26 cellular contexts compared by ENCODE assay signal in genomic region chr17:50429793-50430192, GRCh38. TPM values are rescaled to one million over a fixed set of nuclear protein-coding genes. Genes with fewer than 3 reads are reported as not detected.
DNase-seq lines count a peak whose midpoint lies in the region; ATAC-seq, FAIRE-seq and TF ChIP-seq lines count a peak whose summit lies in the region.
"Had no signal": no experiment of that assay in that cellular context is flagged by ENCODE, and none has a peak within 500 bp of the region (broad histone marks: within the 10 kb centered on the region; RNA-seq: fewer than 3 reads in every experiment).

No MANE protein-coding gene starts in this region.

- H3K9ac ChIP-seq in HepG2 (ENCODE audit: insufficient read depth, low read depth, low read length): peak overlapping the region; percentile 84; the same call in 1 of the 2 replicates
- H3K9ac ChIP-seq in skeletal muscle tissue (ENCODE audit: low read depth in 1 of 3, low read length in 3 of 3): peak overlapping the region in 2 of 3 donors; percentile 33 to 62
- no peak overlapping the region for H3K9ac ChIP-seq in mesendoderm (ENCODE audit: low read length)

- no peak overlapping the region for H3K4me3 Mint-ChIP-seq in Caco-2 (ENCODE audit: unreplicated experiment)
- H3K4me3 Mint-ChIP-seq: CD14-positive monocyte had no signal

- no peaks in the 10 kb centered on the region for H3K27me3 ChIP-seq in Caco-2 (replicated peaks; ENCODE audit: control insufficient read depth, insufficient read depth, low read length)
- H3K27me3 ChIP-seq in adrenal gland: no peaks in the 10 kb centered on the region
- H3K27me3 ChIP-seq in HepG2 (ENCODE audit: control insufficient read depth in 1 of 2, insufficient read depth in 2 of 2, low read length in 2 of 2): no peaks in the 10 kb centered on the region; a peak in 1 of 5 replicates
- no peaks in the 10 kb centered on the region for H3K27me3 ChIP-seq in skeletal muscle tissue (ENCODE audit: control insufficient read depth in 3 of 3, insufficient read depth in 3 of 3, low read length in 3 of 3)
- no peaks in the 10 kb centered on the region for H3K27me3 ChIP-seq in mesendoderm (ENCODE audit: insufficient read depth, low read length, poor library complexity)
- H3K27me3 ChIP-seq in tibial nerve: no peaks in the 10 kb centered on the region
- H3K27me3 ChIP-seq: heart right ventricle had no signal

- H3K4me1 ChIP-seq in Caco-2 (peaks cover 58% of the 10 kb centered on the region), adrenal gland (replicated peaks in 1 of 2) (peaks cover 31 to 48% of the 10 kb centered on the region in 2 donors), HepG2 (ENCODE audit: insufficient read depth, low read length) (peaks cover 72% of the 10 kb centered on the region), skeletal muscle tissue (ENCODE audit: control insufficient read depth in 3 of 3, insufficient read depth in 3 of 3, low read length in 3 of 3) (peaks cover 64 to 74% (median 67%) of the 10 kb centered on the region in 3 donors), mesendoderm (ENCODE audit: control insufficient read depth, low read depth, low read length) (peaks cover 9% of the 10 kb centered on the region), tibial nerve (peaks cover 0 to 35% (median 22%) of the 10 kb centered on the region in 4 donors)

- H2BK120ac ChIP-seq in mesendoderm (ENCODE audit: low read depth, low read length): no peak overlapping the region

- H3K79me2 ChIP-seq in HepG2 (ENCODE audit: insufficient read depth, low read length): peaks cover 38% of the 10 kb centered on the region
- H3K79me2 ChIP-seq in mesendoderm (ENCODE audit: control insufficient read depth, insufficient read depth, low read length): no peaks in the 10 kb centered on the region

- WGBS in adrenal gland, 4 donors: 93 to 97% (median 94%) methylated on average over 4 of the region's 4 CpGs
- whole genome bisulfite sequencing in HepG2 (ENCODE audit: low lambda C conversion rate): 86% methylated on average over 4 of the region's 4 CpGs
- WGBS in mesendoderm (ENCODE audit: extremely low coverage, insufficient coverage, low lambda C conversion rate): no CpG with 5 or more reads among the region's 4 CpGs
- 98% methylated on average over 4 of the region's 4 CpGs for WGBS in tibial nerve, 2 donors

- POLR2A ChIA-PET in Caco-2 (lab: Charles Lee): no interaction called here
- POLR2A ChIA-PET in HepG2 (lab: Yijun Ruan, JAX): interaction anchor here (1.2 to 5.6 kb wide), 10 partner anchors 9 to 666 kb away, joined by 3 to 99 read pairs (median 6); partner anchors contain the start of genes FAM117A and LRRC59

- no peak overlapping the region for H2BK15ac ChIP-seq in mesendoderm (replicated peaks; ENCODE audit: low read depth)

- H3K36me3 ChIP-seq in Caco-2 (ENCODE audit: control insufficient read depth, insufficient read depth, low read length) (no peaks in the 10 kb centered on the region), adrenal gland (replicated peaks in 1 of 2) (peaks cover 0 to 2% of the 10 kb centered on the region in 2 donors), HepG2 (replicated peaks in 1 of 2; ENCODE audit: control insufficient read depth in 1 of 2, insufficient read depth in 2 of 2, low read length in 2 of 2) (peaks cover 0 to 4% of the 10 kb centered on the region in 2 experiments; a peak in 1 of 5 replicates), skeletal muscle tissue (ENCODE audit: control insufficient read depth in 3 of 3, insufficient read depth in 3 of 3, low read length in 3 of 3) (peaks cover 0 to 4% (median 1%) of the 10 kb centered on the region in 3 donors), mesendoderm (ENCODE audit: control insufficient read depth, insufficient read depth, low read length) (no peaks in the 10 kb centered on the region), tibial nerve (peaks cover 0 to 8% (median 0%) of the 10 kb centered on the region in 3 donors)

- peaks cover 43% of the 10 kb centered on the region for H3K4me1 Mint-ChIP-seq in Caco-2 (ENCODE audit: low read depth, unreplicated experiment)

- TF ChIP-seq EP300 in HepG2 (IDR thresholded peaks at IDR 0.05; ENCODE audit: low read depth in 2 of 2, low read length in 2 of 2) (no peak), HepG2 (CRISPR knock-in tag; IDR thresholded peaks at IDR 0.05; ENCODE audit: borderline replicate concordance) (no peak), tibial nerve (IDR thresholded peaks at IDR 0.05) (no peak)

- FAIRE-seq in HepG2 (lab: Jason Lieb, UNC): no peak
- FAIRE-seq: TTC549, urothelium cell line had no signal

- ATAC-seq in HepG2: no peak
- ATAC-seq: heart right ventricle, left cardiac atrium had no signal

- no peak overlapping the region for H2BK5ac ChIP-seq in mesendoderm (ENCODE audit: low read length)

- H3K27ac Mint-ChIP-seq in Caco-2 (ENCODE audit: unreplicated experiment): peak overlapping the region; percentile 71

- H3K23ac ChIP-seq in mesendoderm (ENCODE audit: low read length): no peak overlapping the region

- H3K9me3 Mint-ChIP-seq in Caco-2 (ENCODE audit: unreplicated experiment): no peaks in the 10 kb centered on the region
- H3K9me3 Mint-ChIP-seq: CD14-positive monocyte had no signal

- no peaks in the 10 kb centered on the region for H3K27me3 Mint-ChIP-seq in Caco-2 (ENCODE audit: insufficient read depth, unreplicated experiment)

- no peak for TF ChIP-seq POLR2A in adrenal gland (IDR thresholded peaks at IDR 0.05)
- TF ChIP-seq POLR2A in HepG2 (IDR thresholded peaks at IDR 0.05; ENCODE audit: insufficient read depth in 1 of 2, low read depth in 2 of 2, low read length in 2 of 2): no peak
- no peak for TF ChIP-seq POLR2A in tibial nerve (IDR thresholded peaks at IDR 0.05)

- no peaks in the 10 kb centered on the region for H3K79me1 ChIP-seq in mesendoderm (ENCODE audit: low read length)

- no peak for TF ChIP-seq RAD21 in HepG2 (CRISPR knock-in tag; IDR thresholded peaks at IDR 0.05)

- CTCF ChIA-PET in Caco-2 (lab: Charles Lee) (interaction anchor here (1.0 to 4.9 kb wide), 5 partner anchors 32 to 71 kb away, joined by 3 to 39 read pairs (median 4); partner anchors contain the start of genes LRRC59 and RSAD1), HepG2 (lab: Yijun Ruan, JAX; ENCODE audit: low intra/inter-chr PET ratio, low total read pairs) (interaction anchor here (4.1 kb wide), 1 partner anchor 49 kb away, joined by 20 read pairs; the partner anchor contains the start of gene RSAD1)

- H3K27ac ChIP-seq in adrenal gland (peak overlapping the region in 3 of 5 donors; percentile 75 to 88 (median 76)), HepG2 (ENCODE audit: extremely low read length, insufficient read depth, low read length) (peak overlapping the region; percentile 83), skeletal muscle tissue (ENCODE audit: low read depth, low read length) (peak overlapping the region; percentile 75), mesendoderm (ENCODE audit: low read depth, low read length) (no peak overlapping the region), tibial nerve (no peak overlapping the region)
- H3K27ac ChIP-seq: heart right ventricle had no signal

- intact Hi-C loops in Caco-2 (cut with micrococcal nuclease; ENCODE audit: unreplicated experiment): no loop called here
- intact Hi-C loops in adrenal gland (cut with DNase I): no loop called here
- intact Hi-C loops in HepG2 (cut with micrococcal nuclease; ENCODE audit: unreplicated experiment): loop anchor here (1.0 kb wide), 1 partner anchor 47 kb away; no protein-coding TSS in a partner anchor

- in situ Hi-C loops in HepG2 (cut with HindIII; ENCODE audit: extremely low pct_ligation_motif_present, low pct_unique_long_range_greater_than_20kb): no loop called here

- H3K18ac ChIP-seq in mesendoderm (ENCODE audit: low read length): no peak overlapping the region

- DNase-seq in Caco-2 (peak in 1 of 2 experiments; percentile 38), adrenal gland (peak in 1 of 7 donors; percentile 10), HepG2 (ENCODE audit: low spot score) (no peak), mesendoderm (no peak), DMS53 (lab: John Stamatoyannopoulos, UW) (no peak), tibial nerve (ENCODE audit: low spot score in 2 of 2) (no peak)
- DNase-seq in activated T-cell treated with anti-CD3 and anti-CD28 coated beads, Interleukin-2, amount 50 U/mL, for 1 hour: no peak
- DNase-seq: 8988T; activated CD4-positive, alpha-beta T cell treated with anti-CD3 and anti-CD28 coated beads, Interleukin-2, amount 50 U/mL, for 4 hours; activated naive CD4-positive, alpha-beta T cell treated with Interleukin-2 at 50 U/mL for 16 hours; amygdala; DMS 273 treated with DMSO at 0.1 percent for 48 hours; GOT3; heart right ventricle; left cardiac atrium; NCI-H1105; NCI-H2029; NCI-H69; stimulated activated CD4-positive, alpha-beta T cell treated with anti-CD3 and anti-CD28 coated beads, Interleukin-2, amount 100 ng/mL, for 24 hours had no signal

- no peak overlapping the region for H2AK5ac ChIP-seq in mesendoderm (ENCODE audit: low read length)

- no peak overlapping the region for H3K4ac ChIP-seq in mesendoderm (ENCODE audit: low read depth, low read length)

- H3K4me3 ChIP-seq in Caco-2 (ENCODE audit: low read depth, low read length): no peak overlapping the region
- peak overlapping the region in 1 of 4 donors; percentile 2 for H3K4me3 ChIP-seq in adrenal gland
- H3K4me3 ChIP-seq in HepG2 (replicated peaks in 1 of 3; ENCODE audit: insufficient read depth in 1 of 3, low read depth in 2 of 3, low read length in 3 of 3): no peak overlapping the region
- no peak overlapping the region for H3K4me3 ChIP-seq in skeletal muscle tissue (ENCODE audit: low read length in 3 of 3)
- H3K4me3 ChIP-seq in mesendoderm (ENCODE audit: low read length): no peak overlapping the region
- H3K4me3 ChIP-seq in tibial nerve: no peak overlapping the region
- H3K4me3 ChIP-seq: heart right ventricle had no signal

- H3K9me3 ChIP-seq in Caco-2 (no peaks in the 10 kb centered on the region), adrenal gland (replicated peaks in 1 of 3) (no peaks in the 10 kb centered on the region), HepG2 (ENCODE audit: low read length) (no peaks in the 10 kb centered on the region), skeletal muscle tissue (ENCODE audit: control insufficient read depth in 3 of 3, low read length in 3 of 3) (no peaks in the 10 kb centered on the region), tibial nerve (no peaks in the 10 kb centered on the region)
- H3K9me3 ChIP-seq: heart right ventricle had no signal

- H3K56ac ChIP-seq in mesendoderm (ENCODE audit: low read length): no peak overlapping the region

- TF ChIP-seq CTCF in Caco-2 (IDR thresholded peaks at IDR 0.05; ENCODE audit: insufficient read depth in 1 of 2, low read depth in 1 of 2, low read length in 1 of 2, severe bottlenecking in 1 of 2, unreplicated experiment in 1 of 2): no peak
- TF ChIP-seq CTCF in adrenal gland (IDR thresholded peaks at IDR 0.05): no peak
- TF ChIP-seq CTCF in HepG2 (CRISPR knock-in tag; IDR thresholded peaks at IDR 0.05): no peak
- no peak for TF ChIP-seq CTCF in tibial nerve (IDR thresholded peaks at IDR 0.05)

- no peaks in the 10 kb centered on the region for H4K20me1 ChIP-seq in HepG2 (ENCODE audit: insufficient read depth, low read length)

- H4K8ac ChIP-seq in mesendoderm (ENCODE audit: low read depth, low read length): no peak overlapping the region

- no peak overlapping the region for H2AFZ ChIP-seq in HepG2 (ENCODE audit: low read length)

- H3K4me2 ChIP-seq in HepG2 (ENCODE audit: low read depth, low read length): peak overlapping the region; percentile 99
- no peak overlapping the region for H3K4me2 ChIP-seq in mesendoderm (ENCODE audit: low read length)

- peaks cover 27% of the 10 kb centered on the region for H3K36me3 Mint-ChIP-seq in Caco-2 (ENCODE audit: insufficient read depth, unreplicated experiment)

- BruUV-seq in Caco-2 (replicated peaks; lab: Mats Ljungman, UMichigan) (no TSS peak), HepG2 (replicated peaks; lab: Mats Ljungman, UMichigan) (no TSS peak)

- no peak overlapping the region for H4K5ac ChIP-seq in mesendoderm (ENCODE audit: low read length)

RNA-seq across cellular contexts. Expression of gene ACSF2, which starts 3.8 kb away (rescaled TPM):
- total RNA-seq in Caco-2 (2022) (135 and 161 TPM in 2 replicates), adrenal gland (100 to 1,000 TPM in 7 of 8 donors, 10 to 100 TPM in 1; 92.1 to 434 (median 196) TPM), HepG2 (2016; rRNA removed; fragmentation: Illumina TruSeq; extraction: Trizol) (32.0 and 87.3 TPM in 2 replicates), skeletal muscle tissue (51.1 TPM), tibial nerve (10 to 100 TPM; 20.5 to 69.3 (median 31.9) TPM)
- polyA plus RNA-seq in adrenal gland (100 to 1,000 TPM in 2 of 3 donors, 10 to 100 TPM in 1; 92.5 to 306 (median 253) TPM), HepG2 (2011; rRNA removed) (109 and 117 TPM in 2 replicates)
- 20.7 and 23.9 TPM in 2 replicates for total RNA-seq in HepG2 (2016; cell fraction: cytosol; rRNA removed; fragmentation: Illumina TruSeq; extraction: Trizol; ENCODE audit: low read depth)
- 26.9 and 94.3 TPM in 2 replicates for total RNA-seq in HepG2 (2016; cell fraction: insoluble cytoplasmic fraction; rRNA removed; fragmentation: Illumina TruSeq; extraction: Trizol)
- 19.8 and 21.0 TPM in 2 replicates for total RNA-seq in HepG2 (2016; cell fraction: membrane; rRNA removed; fragmentation: Illumina TruSeq; extraction: Trizol)
- 90.8 and 95.0 TPM in 2 replicates for total RNA-seq in HepG2 (2016; cell fraction: nucleus; rRNA removed; fragmentation: Illumina TruSeq; extraction: Trizol)
- polyA plus RNA-seq in HepG2 (2011; cell fraction: cytosol; rRNA removed): 68.6 and 80.4 TPM in 2 replicates
- polyA plus RNA-seq in HepG2 (2011; cell fraction: nucleus; rRNA removed): 334 and 438 TPM in 2 replicates
- 79.7 and 97.7 TPM in 2 replicates for polyA plus RNA-seq in HepG2 (2012)
- 8.6 and 9.0 TPM in 2 replicates for polyA plus RNA-seq in HepG2 (2016; cell fraction: cytosol; fragmentation: Illumina TruSeq; extraction: Trizol; ENCODE audit: low read depth)
- 26.3 and 30.3 TPM in 2 replicates for polyA plus RNA-seq in HepG2 (2016; cell fraction: insoluble cytoplasmic fraction; fragmentation: Illumina TruSeq; extraction: Trizol; ENCODE audit: low read depth)
- 13.4 and 14.3 TPM in 2 replicates for polyA plus RNA-seq in HepG2 (2016; cell fraction: membrane; fragmentation: Illumina TruSeq; extraction: Trizol; ENCODE audit: low read depth)
- 198 and 222 TPM in 2 replicates for polyA plus RNA-seq in HepG2 (2016; cell fraction: nucleus; fragmentation: Illumina TruSeq; extraction: Trizol; ENCODE audit: insufficient read depth, low read depth)
- 87.1 and 260 TPM in 2 replicates for polyA minus RNA-seq in HepG2 (2011; rRNA and poly(A)+ RNA removed; ENCODE audit: low replicate concordance)
- polyA minus RNA-seq in HepG2 (2011; cell fraction: cytosol; rRNA and poly(A)+ RNA removed): 32.1 and 36.7 TPM in 2 replicates
- polyA minus RNA-seq in HepG2 (2011; cell fraction: nucleus; rRNA and poly(A)+ RNA removed): 111 and 114 TPM in 2 replicates
- polyA plus RNA-seq in mesendoderm (2013, experiment 1 of 2): 8.5 TPM
- 9.2 TPM for polyA plus RNA-seq in mesendoderm (2013, experiment 2 of 2)

RNA-seq across cellular contexts. Expression of gene LRRC59, which starts 32.5 kb away (rescaled TPM):
- total RNA-seq in Caco-2 (2022) (324 and 336 TPM in 2 replicates), adrenal gland (100 to 1,000 TPM in 6 of 8 donors, 10 to 100 TPM in 2; 88.6 to 337 (median 110) TPM), HepG2 (2016; rRNA removed; fragmentation: Illumina TruSeq; extraction: Trizol) (222 and 239 TPM in 2 replicates), skeletal muscle tissue (43.3 TPM), tibial nerve (10 to 100 TPM; 26.0 to 72.6 (median 36.3) TPM)
- polyA plus RNA-seq in adrenal gland (100 to 1,000 TPM in 1 of 3 donors, 10 to 100 TPM in 2; 38.0 to 305 (median 49.3) TPM), HepG2 (2011; rRNA removed) (87.3 and 93.2 TPM in 2 replicates)
- total RNA-seq in HepG2 (2016; cell fraction: cytosol; rRNA removed; fragmentation: Illumina TruSeq; extraction: Trizol; ENCODE audit: low read depth): 75.0 and 83.4 TPM in 2 replicates
- total RNA-seq in HepG2 (2016; cell fraction: insoluble cytoplasmic fraction; rRNA removed; fragmentation: Illumina TruSeq; extraction: Trizol): 213 and 234 TPM in 2 replicates
- 172 and 182 TPM in 2 replicates for total RNA-seq in HepG2 (2016; cell fraction: membrane; rRNA removed; fragmentation: Illumina TruSeq; extraction: Trizol)
- 115 and 124 TPM in 2 replicates for total RNA-seq in HepG2 (2016; cell fraction: nucleus; rRNA removed; fragmentation: Illumina TruSeq; extraction: Trizol)
- 57.2 and 66.4 TPM in 2 replicates for polyA plus RNA-seq in HepG2 (2011; cell fraction: cytosol; rRNA removed)
- 50.6 and 58.7 TPM in 2 replicates for polyA plus RNA-seq in HepG2 (2011; cell fraction: nucleus; rRNA removed)
- 90.0 and 114 TPM in 2 replicates for polyA plus RNA-seq in HepG2 (2012)
- polyA plus RNA-seq in HepG2 (2016; cell fraction: cytosol; fragmentation: Illumina TruSeq; extraction: Trizol; ENCODE audit: low read depth): 59.8 and 73.7 TPM in 2 replicates
- 202 and 242 TPM in 2 replicates for polyA plus RNA-seq in HepG2 (2016; cell fraction: insoluble cytoplasmic fraction; fragmentation: Illumina TruSeq; extraction: Trizol; ENCODE audit: low read depth)
- polyA plus RNA-seq in HepG2 (2016; cell fraction: membrane; fragmentation: Illumina TruSeq; extraction: Trizol; ENCODE audit: low read depth): 104 and 113 TPM in 2 replicates
- 152 and 155 TPM in 2 replicates for polyA plus RNA-seq in HepG2 (2016; cell fraction: nucleus; fragmentation: Illumina TruSeq; extraction: Trizol; ENCODE audit: insufficient read depth, low read depth)
- 159 and 165 TPM in 2 replicates for polyA minus RNA-seq in HepG2 (2011; rRNA and poly(A)+ RNA removed; ENCODE audit: low replicate concordance)
- polyA minus RNA-seq in HepG2 (2011; cell fraction: cytosol; rRNA and poly(A)+ RNA removed): 74.4 and 77.8 TPM in 2 replicates
- 73.0 and 88.5 TPM in 2 replicates for polyA minus RNA-seq in HepG2 (2011; cell fraction: nucleus; rRNA and poly(A)+ RNA removed)
- 88.3 TPM for polyA plus RNA-seq in mesendoderm (2013, experiment 1 of 2)
- 89.3 TPM for polyA plus RNA-seq in mesendoderm (2013, experiment 2 of 2)

RNA-seq across cellular contexts. Expression of gene CHAD, which starts 38.9 kb away (rescaled TPM):
- not detected in 2 replicates for total RNA-seq in Caco-2 (2022)
- total RNA-seq in adrenal gland: 10 to 100 TPM in 2 of 8 donors, 1 to 10 TPM in 6; 2.6 to 26.6 (median 6.3) TPM
- polyA plus RNA-seq in adrenal gland: 10 to 100 TPM in 2 of 3 donors, 1 to 10 TPM in 1; 7.2 to 11.1 (median 10.9) TPM
- not detected in 2 replicates for total RNA-seq in HepG2 (2016; rRNA removed; fragmentation: Illumina TruSeq; extraction: Trizol)
- total RNA-seq in HepG2 (2016; cell fraction: cytosol; rRNA removed; fragmentation: Illumina TruSeq; extraction: Trizol; ENCODE audit: low read depth): not detected in 2 replicates
- 0.09 TPM in 1 of 2 replicates, not detected in the other for total RNA-seq in HepG2 (2016; cell fraction: insoluble cytoplasmic fraction; rRNA removed; fragmentation: Illumina TruSeq; extraction: Trizol)
- not detected in 2 replicates for total RNA-seq in HepG2 (2016; cell fraction: membrane; rRNA removed; fragmentation: Illumina TruSeq; extraction: Trizol)
- total RNA-seq in HepG2 (2016; cell fraction: nucleus; rRNA removed; fragmentation: Illumina TruSeq; extraction: Trizol): not detected in 2 replicates
- polyA plus RNA-seq in HepG2 (2011; rRNA removed): 1.4 and 2.2 TPM in 2 replicates
- polyA plus RNA-seq in HepG2 (2011; cell fraction: cytosol; rRNA removed): 0.56 and 1.1 TPM in 2 replicates
- 7.9 and 10.0 TPM in 2 replicates for polyA plus RNA-seq in HepG2 (2011; cell fraction: nucleus; rRNA removed)
- polyA plus RNA-seq in HepG2 (2012): 4.3 and 5.0 TPM in 2 replicates
- polyA plus RNA-seq in HepG2 (2016; cell fraction: cytosol; fragmentation: Illumina TruSeq; extraction: Trizol; ENCODE audit: low read depth): not detected in 2 replicates
- polyA plus RNA-seq in HepG2 (2016; cell fraction: insoluble cytoplasmic fraction; fragmentation: Illumina TruSeq; extraction: Trizol; ENCODE audit: low read depth): not detected in 2 replicates
- not detected in 2 replicates for polyA plus RNA-seq in HepG2 (2016; cell fraction: membrane; fragmentation: Illumina TruSeq; extraction: Trizol; ENCODE audit: low read depth)
- 1.1 TPM in 1 of 2 replicates, not detected in the other for polyA plus RNA-seq in HepG2 (2016; cell fraction: nucleus; fragmentation: Illumina TruSeq; extraction: Trizol; ENCODE audit: insufficient read depth, low read depth)
- 0.07 and 1.3 TPM in 2 replicates for polyA minus RNA-seq in HepG2 (2011; rRNA and poly(A)+ RNA removed; ENCODE audit: low replicate concordance)
- polyA minus RNA-seq in HepG2 (2011; cell fraction: cytosol; rRNA and poly(A)+ RNA removed): not detected in 2 replicates
- 0.64 and 0.87 TPM in 2 replicates for polyA minus RNA-seq in HepG2 (2011; cell fraction: nucleus; rRNA and poly(A)+ RNA removed)
- total RNA-seq in skeletal muscle tissue: 1.6 TPM
- 1.2 TPM for polyA plus RNA-seq in mesendoderm (2013, experiment 1 of 2)
- polyA plus RNA-seq in mesendoderm (2013, experiment 2 of 2): 1.0 TPM
- total RNA-seq in tibial nerve: not detected
- total RNA-seq: myocyte; subcutaneous adipose tissue; T-helper 1 cell treated with Interleukin-12 subunit alpha and Interleukin-12 subunit beta and Interleukin-4 antibody, amounts not matched to agents 30 ng/mL and 1 ng/mL, for 36 hours had no signal
- polyA plus RNA-seq: CD14-positive monocyte had no signal

RNA-seq across cellular contexts. Expression of gene RSAD1, which starts 48.9 kb away (rescaled TPM):
- total RNA-seq in Caco-2 (2022) (85.3 and 93.9 TPM in 2 replicates), adrenal gland (10 to 100 TPM; 28.4 to 77.3 (median 51.8) TPM), HepG2 (2016; rRNA removed; fragmentation: Illumina TruSeq; extraction: Trizol) (16.0 and 22.7 TPM in 2 replicates), skeletal muscle tissue (12.0 TPM), tibial nerve (10 to 100 TPM; 30.8 to 61.8 (median 32.9) TPM)
- polyA plus RNA-seq in adrenal gland (10 to 100 TPM; 31.6 to 69.0 (median 60.5) TPM), HepG2 (2011; rRNA removed) (27.7 and 36.1 TPM in 2 replicates)
- total RNA-seq in HepG2 (2016; cell fraction: cytosol; rRNA removed; fragmentation: Illumina TruSeq; extraction: Trizol; ENCODE audit: low read depth): 7.3 and 10.0 TPM in 2 replicates
- total RNA-seq in HepG2 (2016; cell fraction: insoluble cytoplasmic fraction; rRNA removed; fragmentation: Illumina TruSeq; extraction: Trizol): 16.9 and 22.5 TPM in 2 replicates
- total RNA-seq in HepG2 (2016; cell fraction: membrane; rRNA removed; fragmentation: Illumina TruSeq; extraction: Trizol): 13.4 and 14.3 TPM in 2 replicates
- 30.4 and 33.5 TPM in 2 replicates for total RNA-seq in HepG2 (2016; cell fraction: nucleus; rRNA removed; fragmentation: Illumina TruSeq; extraction: Trizol)
- polyA plus RNA-seq in HepG2 (2011; cell fraction: cytosol; rRNA removed): 18.4 and 20.0 TPM in 2 replicates
- polyA plus RNA-seq in HepG2 (2011; cell fraction: nucleus; rRNA removed): 105 and 113 TPM in 2 replicates
- 23.6 and 33.3 TPM in 2 replicates for polyA plus RNA-seq in HepG2 (2012)
- 5.4 and 6.8 TPM in 2 replicates for polyA plus RNA-seq in HepG2 (2016; cell fraction: cytosol; fragmentation: Illumina TruSeq; extraction: Trizol; ENCODE audit: low read depth)
- 26.1 and 30.3 TPM in 2 replicates for polyA plus RNA-seq in HepG2 (2016; cell fraction: insoluble cytoplasmic fraction; fragmentation: Illumina TruSeq; extraction: Trizol; ENCODE audit: low read depth)
- 12.5 and 12.8 TPM in 2 replicates for polyA plus RNA-seq in HepG2 (2016; cell fraction: membrane; fragmentation: Illumina TruSeq; extraction: Trizol; ENCODE audit: low read depth)
- polyA plus RNA-seq in HepG2 (2016; cell fraction: nucleus; fragmentation: Illumina TruSeq; extraction: Trizol; ENCODE audit: insufficient read depth, low read depth): 76.0 and 77.9 TPM in 2 replicates
- polyA minus RNA-seq in HepG2 (2011; rRNA and poly(A)+ RNA removed; ENCODE audit: low replicate concordance): 18.5 and 34.3 TPM in 2 replicates
- polyA minus RNA-seq in HepG2 (2011; cell fraction: cytosol; rRNA and poly(A)+ RNA removed): 8.6 and 9.4 TPM in 2 replicates
- 53.4 and 55.7 TPM in 2 replicates for polyA minus RNA-seq in HepG2 (2011; cell fraction: nucleus; rRNA and poly(A)+ RNA removed)
- polyA plus RNA-seq in mesendoderm (2013, experiment 1 of 2): 9.0 TPM
- 8.8 TPM for polyA plus RNA-seq in mesendoderm (2013, experiment 2 of 2)

RNA-seq across cellular contexts. Expression of gene EME1, which starts 56.8 kb away (rescaled TPM):
- total RNA-seq in Caco-2 (2022): 43.5 and 48.5 TPM in 2 replicates
- 1 to 10 TPM in 2 of 8 donors, under 1 TPM in 6; 0.18 to 1.2 (median 0.50) TPM for total RNA-seq in adrenal gland
- 1 to 10 TPM in 1 of 3 donors, under 1 TPM in 2; 0.48 to 1.5 (median 0.84) TPM for polyA plus RNA-seq in adrenal gland
- total RNA-seq in HepG2 (2016; rRNA removed; fragmentation: Illumina TruSeq; extraction: Trizol): 17.3 and 24.6 TPM in 2 replicates
- total RNA-seq in HepG2 (2016; cell fraction: cytosol; rRNA removed; fragmentation: Illumina TruSeq; extraction: Trizol; ENCODE audit: low read depth): 6.4 and 7.4 TPM in 2 replicates
- total RNA-seq in HepG2 (2016; cell fraction: insoluble cytoplasmic fraction; rRNA removed; fragmentation: Illumina TruSeq; extraction: Trizol): 17.1 and 25.6 TPM in 2 replicates
- 7.7 and 8.9 TPM in 2 replicates for total RNA-seq in HepG2 (2016; cell fraction: membrane; rRNA removed; fragmentation: Illumina TruSeq; extraction: Trizol)
- total RNA-seq in HepG2 (2016; cell fraction: nucleus; rRNA removed; fragmentation: Illumina TruSeq; extraction: Trizol): 28.4 and 31.8 TPM in 2 replicates
- 13.4 and 20.7 TPM in 2 replicates for polyA plus RNA-seq in HepG2 (2011; rRNA removed)
- polyA plus RNA-seq in HepG2 (2011; cell fraction: cytosol; rRNA removed): 4.7 and 7.1 TPM in 2 replicates
- polyA plus RNA-seq in HepG2 (2011; cell fraction: nucleus; rRNA removed): 58.4 and 108 TPM in 2 replicates
- polyA plus RNA-seq in HepG2 (2012): 6.6 and 17.5 TPM in 2 replicates
- 1.3 and 1.6 TPM in 2 replicates for polyA plus RNA-seq in HepG2 (2016; cell fraction: cytosol; fragmentation: Illumina TruSeq; extraction: Trizol; ENCODE audit: low read depth)
- 13.3 and 16.0 TPM in 2 replicates for polyA plus RNA-seq in HepG2 (2016; cell fraction: insoluble cytoplasmic fraction; fragmentation: Illumina TruSeq; extraction: Trizol; ENCODE audit: low read depth)
- polyA plus RNA-seq in HepG2 (2016; cell fraction: membrane; fragmentation: Illumina TruSeq; extraction: Trizol; ENCODE audit: low read depth): 2.3 and 3.2 TPM in 2 replicates
- 65.8 and 68.9 TPM in 2 replicates for polyA plus RNA-seq in HepG2 (2016; cell fraction: nucleus; fragmentation: Illumina TruSeq; extraction: Trizol; ENCODE audit: insufficient read depth, low read depth)
- polyA minus RNA-seq in HepG2 (2011; rRNA and poly(A)+ RNA removed; ENCODE audit: low replicate concordance): 6.9 and 17.6 TPM in 2 replicates
- polyA minus RNA-seq in HepG2 (2011; cell fraction: cytosol; rRNA and poly(A)+ RNA removed): 5.3 and 5.4 TPM in 2 replicates
- 14.9 and 18.7 TPM in 2 replicates for polyA minus RNA-seq in HepG2 (2011; cell fraction: nucleus; rRNA and poly(A)+ RNA removed)
- 2.1 TPM for total RNA-seq in skeletal muscle tissue
- 7.3 TPM for polyA plus RNA-seq in mesendoderm (2013, experiment 1 of 2)
- polyA plus RNA-seq in mesendoderm (2013, experiment 2 of 2): 7.1 TPM
- 1 to 10 TPM in 2 of 4 donors, under 1 TPM in 2; 0.42 to 1.7 (median 1.1) TPM for total RNA-seq in tibial nerve

Comparison
In these comparisons a context has a peak if more than half of its experiments do, and no peak if none do; other contexts are left out.
1. H3K27ac ChIP-seq: peak in adrenal gland (3 of 5), HepG2 (single experiment) and skeletal muscle tissue (single experiment); none in mesendoderm (single experiment) and tibial nerve (0 of 4).